Comparison of ENCODE assay signal across 30 cellular contexts in the genomic region with DNA sequence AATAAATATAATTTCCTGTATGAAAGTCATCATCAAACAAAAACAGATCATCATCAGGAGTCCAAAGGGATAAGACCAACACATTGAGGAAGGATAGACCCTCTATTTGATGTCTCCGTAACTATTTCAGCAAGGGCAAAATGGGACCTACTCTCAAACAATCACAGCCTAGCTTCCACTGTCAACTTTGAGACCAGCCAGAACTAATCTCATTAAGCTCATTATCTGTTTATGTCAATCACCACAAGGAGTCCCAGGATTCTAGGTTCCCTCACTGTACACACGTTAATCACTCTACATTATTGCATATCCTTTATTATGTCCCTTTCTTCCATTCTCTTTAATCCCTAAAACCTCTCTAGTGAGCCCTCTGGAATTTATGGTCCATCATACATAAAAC.
"Had no signal": no experiment of that assay in that cellular context is flagged by ENCODE, and none has a peak within 500 bp of the region (broad histone marks: within the 10 kb centered on the region; RNA-seq: fewer than 3 reads in every experiment).

No MANE protein-coding gene starts in this region.

- FAIRE-seq: bronchial epithelial cell, colon, TTC549 had no signal

- ATAC-seq: activated CD4-positive, alpha-beta T cell treated with anti-CD3 and anti-CD28 coated beads for 36 hours; activated CD4-positive, CD25-positive, alpha-beta regulatory T cell treated with anti-CD3 and anti-CD28 coated beads, Interleukin-2, amount 50 U/mL, for 24 hours; activated CD8-positive, alpha-beta T cell treated with anti-CD3 and anti-CD28 coated beads, Interleukin-2, amount 10 ng/mL, durations not matched to agents 7 days and 5 days; activated naive CD4-positive, alpha-beta T cell treated with anti-CD3 and anti-CD28 coated beads, Interleukin-2, amount 50 U/mL, for 72 hours; Panc1; WTC11 had no signal

- H3K27ac ChIP-seq: adrenal gland had no signal

- H3K4me1 Mint-ChIP-seq: activated CD4-positive, alpha-beta T cell treated with anti-CD3 and anti-CD28 coated beads for 36 hours; activated CD4-positive, alpha-beta T cell treated with anti-CD3 and anti-CD28 coated beads, Interleukin-2, amount 10 ng/mL, durations not matched to agents 7 days and 5 days; brain had no signal

- DNase-seq: activated CD4-positive, alpha-beta T cell treated with anti-CD3 and anti-CD28 coated beads for 36 hours; activated CD4-positive, alpha-beta T cell treated with anti-CD3 and anti-CD28 coated beads, Interleukin-2, amount 10 ng/mL, durations not matched to agents 7 days and 5 days; activated CD4-positive, alpha-beta T cell treated with anti-CD3 and anti-CD28 coated beads, Interleukin-2, amount 50 U/mL, for 48 hours; activated CD8-positive, alpha-beta T cell treated with anti-CD3 and anti-CD28 coated beads, Interleukin-2, amount 10 ng/mL, durations not matched to agents 7 days and 5 days; activated gamma-delta T cell treated with Interleukin-2 at 50 U/mL for 16 hours; activated naive CD4-positive, alpha-beta T cell treated with anti-CD3 and anti-CD28 coated beads for 36 hours; activated T-cell treated with anti-CD3 and anti-CD28 coated beads, Interleukin-2, amount 50 U/mL, for 24 hours; adrenal gland; anterior cingulate cortex; central memory CD4-positive, alpha-beta T cell; Karpas-422; KBM-7; NCI-H1105; NCI-H1417 treated with DMSO at 0.1 percent for 48 hours; NCI-H187 treated with DMSO at 0.1 percent for 48 hours; NCI-H2081; NCI-H345; NCI-H526 treated with DMSO at 0.1 percent for 48 hours; NCI-H774; SHP77 had no signal

- H3K27ac Mint-ChIP-seq: activated CD4-positive, alpha-beta T cell treated with anti-CD3 and anti-CD28 coated beads for 36 hours; activated CD4-positive, alpha-beta T cell treated with anti-CD3 and anti-CD28 coated beads, Interleukin-2, amount 10 ng/mL, durations not matched to agents 7 days and 5 days; activated CD8-positive, alpha-beta T cell treated with anti-CD3 and anti-CD28 coated beads, Interleukin-2, amount 10 ng/mL, durations not matched to agents 7 days and 5 days; activated naive CD4-positive, alpha-beta T cell treated with anti-CD3 and anti-CD28 coated beads for 36 hours; activated naive CD4-positive, alpha-beta T cell treated with anti-CD3 and anti-CD28 coated beads, Interleukin-2, amount 50 U/mL, for 72 hours; activated T-cell treated with anti-CD3 and anti-CD28 coated beads, Interleukin-2, amount 50 U/mL, for 24 hours; brain; T-helper 1 cell treated with Interleukin-12 subunit alpha and Interleukin-12 subunit beta and Interleukin-4 antibody, amounts not matched to agents 30 μg/mL and 1 μg/mL, for 36 hours; T-helper 2 cell treated with Interferon-gamma antibody and Interleukin-4, amounts not matched to agents 5 μg/mL and 100 μg/mL, for 36 hours; WTC11 had no signal

- H3K9me3 ChIP-seq: adrenal gland had no signal

- H3K4me1 ChIP-seq: adrenal gland had no signal

- H3K4me3 Mint-ChIP-seq: activated CD4-positive, alpha-beta T cell treated with anti-CD3 and anti-CD28 coated beads for 36 hours; activated CD4-positive, alpha-beta T cell treated with anti-CD3 and anti-CD28 coated beads, Interleukin-2, amount 10 ng/mL, durations not matched to agents 7 days and 5 days; activated CD8-positive, alpha-beta T cell treated with anti-CD3 and anti-CD28 coated beads, Interleukin-2, amount 10 ng/mL, durations not matched to agents 7 days and 5 days; activated naive CD4-positive, alpha-beta T cell treated with anti-CD3 and anti-CD28 coated beads for 36 hours; activated T-cell treated with anti-CD3 and anti-CD28 coated beads, Interleukin-2, amount 50 U/mL, for 24 hours; brain; T-helper 1 cell treated with Interleukin-12 subunit alpha and Interleukin-12 subunit beta and Interleukin-4 antibody, amounts not matched to agents 30 μg/mL and 1 μg/mL, for 36 hours; T-helper 2 cell treated with Interferon-gamma antibody and Interleukin-4, amounts not matched to agents 5 μg/mL and 100 μg/mL, for 36 hours; WTC11 had no signal

- H3K9me3 Mint-ChIP-seq: brain had no signal

- H3K27me3 Mint-ChIP-seq: activated CD4-positive, alpha-beta T cell treated with anti-CD3 and anti-CD28 coated beads for 36 hours; activated CD4-positive, alpha-beta T cell treated with anti-CD3 and anti-CD28 coated beads, Interleukin-2, amount 10 ng/mL, durations not matched to agents 7 days and 5 days; activated T-cell treated with anti-CD3 and anti-CD28 coated beads, Interleukin-2, amount 50 U/mL, for 24 hours; brain had no signal

- H3K4me3 ChIP-seq: adrenal gland had no signal

- H3K36me3 ChIP-seq: adrenal gland had no signal

- H3K36me3 Mint-ChIP-seq: activated naive CD4-positive, alpha-beta T cell treated with anti-CD3 and anti-CD28 coated beads, Interleukin-2, amount 50 U/mL, for 72 hours; brain had no signal

- H3K27me3 ChIP-seq: adrenal gland had no signal
